35 cellular contexts compared by ENCODE assay signal in genomic region chr5:94009161-94009560, GRCh38.
"Had no signal": no experiment of that assay in that cellular context is flagged by ENCODE, and none has a peak within 500 bp of the region (broad histone marks: within the 10 kb centered on the region; RNA-seq: fewer than 3 reads in every experiment).

No MANE protein-coding gene starts in this region.

- DNase-seq: MG63, MM.1S, MV-4-11, NCI-H1048, NCI-H1092, NCI-H1092 treated with DMSO at 0.1 percent for 48 hours, NCI-H1105, NCI-H1105 treated with DMSO at 0.1 percent for 48 hours, NCI-H1417, NCI-H1417 treated with DMSO at 0.1 percent for 48 hours, NCI-H1436, NCI-H1436 treated with DMSO at 0.1 percent for 48 hours, NCI-H146, NCI-H1694, NCI-H1694 treated with DMSO at 0.1 percent for 48 hours, NCI-H187, NCI-H187 treated with DMSO at 0.1 percent for 48 hours, NCI-H1930, NCI-H2029, NCI-H2029 treated with DMSO at 0.1 percent for 48 hours, NCI-H2081, NCI-H2081 treated with DMSO at 0.1 percent for 48 hours, NCI-H2107, NCI-H2171, NCI-H2171 treated with DMSO at 0.1 percent for 48 hours, NCI-H2227 treated with DMSO at 0.1 percent for 48 hours, NCI-H226, NCI-H345, NCI-H446, NCI-H446 treated with DMSO at 0.1 percent for 48 hours, NCI-H510A, NCI-H510A treated with DMSO at 0.1 percent for 48 hours, NCI-H524, NCI-H524 treated with DMSO at 0.1 percent for 48 hours, NCI-H526 had no signal

- H3K27me3 ChIP-seq: MG63 had no signal

- H3K4me3 ChIP-seq: MG63 had no signal

- H3K36me3 ChIP-seq: MG63 had no signal

- H3K9me3 ChIP-seq: MG63 had no signal
